ENCODE assay signal across 2 cellular contexts in the genomic region with DNA sequence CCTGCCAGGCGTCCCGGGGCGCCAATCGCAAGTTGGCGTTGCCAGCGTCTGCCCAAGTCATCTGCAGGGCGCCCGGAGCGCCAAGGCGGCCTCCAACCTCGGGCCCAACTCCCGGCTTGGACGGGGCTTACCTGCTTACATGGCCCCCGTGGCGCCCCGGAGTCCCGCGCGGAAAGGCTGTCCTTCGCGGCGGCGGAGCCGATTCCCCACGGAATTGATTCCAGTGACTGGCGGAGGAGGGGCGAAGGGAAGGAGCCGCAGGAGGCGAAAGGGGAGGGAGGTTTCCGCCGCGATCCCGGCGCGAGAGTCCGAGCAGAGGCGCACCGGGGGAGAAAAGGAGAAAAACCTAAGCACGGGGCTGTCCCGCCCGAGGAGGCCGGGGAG.
A peak's percentile ranks its signal among the peaks of the same experiment; 100 is the strongest.
TF ChIP-seq lines count a peak whose summit lies in the region.

No MANE protein-coding gene starts in this region.

TF ChIP-seq in GM23338, 12 proteins besides CTCF, POLR2A, EP300 and RAD21 (continued from another document and continues in another):
- TF ChIP-seq, protein P1, sequence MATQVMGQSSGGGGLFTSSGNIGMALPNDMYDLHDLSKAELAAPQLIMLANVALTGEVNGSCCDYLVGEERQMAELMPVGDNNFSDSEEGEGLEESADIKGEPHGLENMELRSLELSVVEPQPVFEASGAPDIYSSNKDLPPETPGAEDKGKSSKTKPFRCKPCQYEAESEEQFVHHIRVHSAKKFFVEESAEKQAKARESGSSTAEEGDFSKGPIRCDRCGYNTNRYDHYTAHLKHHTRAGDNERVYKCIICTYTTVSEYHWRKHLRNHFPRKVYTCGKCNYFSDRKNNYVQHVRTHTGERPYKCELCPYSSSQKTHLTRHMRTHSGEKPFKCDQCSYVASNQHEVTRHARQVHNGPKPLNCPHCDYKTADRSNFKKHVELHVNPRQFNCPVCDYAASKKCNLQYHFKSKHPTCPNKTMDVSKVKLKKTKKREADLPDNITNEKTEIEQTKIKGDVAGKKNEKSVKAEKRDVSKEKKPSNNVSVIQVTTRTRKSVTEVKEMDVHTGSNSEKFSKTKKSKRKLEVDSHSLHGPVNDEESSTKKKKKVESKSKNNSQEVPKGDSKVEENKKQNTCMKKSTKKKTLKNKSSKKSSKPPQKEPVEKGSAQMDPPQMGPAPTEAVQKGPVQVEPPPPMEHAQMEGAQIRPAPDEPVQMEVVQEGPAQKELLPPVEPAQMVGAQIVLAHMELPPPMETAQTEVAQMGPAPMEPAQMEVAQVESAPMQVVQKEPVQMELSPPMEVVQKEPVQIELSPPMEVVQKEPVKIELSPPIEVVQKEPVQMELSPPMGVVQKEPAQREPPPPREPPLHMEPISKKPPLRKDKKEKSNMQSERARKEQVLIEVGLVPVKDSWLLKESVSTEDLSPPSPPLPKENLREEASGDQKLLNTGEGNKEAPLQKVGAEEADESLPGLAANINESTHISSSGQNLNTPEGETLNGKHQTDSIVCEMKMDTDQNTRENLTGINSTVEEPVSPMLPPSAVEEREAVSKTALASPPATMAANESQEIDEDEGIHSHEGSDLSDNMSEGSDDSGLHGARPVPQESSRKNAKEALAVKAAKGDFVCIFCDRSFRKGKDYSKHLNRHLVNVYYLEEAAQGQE (IDR thresholded peaks at IDR 0.05; ENCODE audit: unreplicated experiment): no peak
- no peak for TF ChIP-seq JUNB (IDR thresholded peaks at IDR 0.05; ENCODE audit: unreplicated experiment)
- TF ChIP-seq ZNF331 (CRISPR knock-in tag; IDR thresholded peaks at IDR 0.05; ENCODE audit: low read depth): no peak
- no peak for TF ChIP-seq STAT1 (IDR thresholded peaks at IDR 0.05; ENCODE audit: unreplicated experiment)
- no peak for TF ChIP-seq CREB1 (CRISPR knock-in tag; IDR thresholded peaks at IDR 0.05; ENCODE audit: low read depth)
- no peak for TF ChIP-seq EZH2phosphoT487 (IDR thresholded peaks at IDR 0.05; ENCODE audit: unreplicated experiment)
- TF ChIP-seq POLR2AphosphoS5 (IDR thresholded peaks at IDR 0.05; ENCODE audit: low read depth): no peak
- TF ChIP-seq, protein P2, sequence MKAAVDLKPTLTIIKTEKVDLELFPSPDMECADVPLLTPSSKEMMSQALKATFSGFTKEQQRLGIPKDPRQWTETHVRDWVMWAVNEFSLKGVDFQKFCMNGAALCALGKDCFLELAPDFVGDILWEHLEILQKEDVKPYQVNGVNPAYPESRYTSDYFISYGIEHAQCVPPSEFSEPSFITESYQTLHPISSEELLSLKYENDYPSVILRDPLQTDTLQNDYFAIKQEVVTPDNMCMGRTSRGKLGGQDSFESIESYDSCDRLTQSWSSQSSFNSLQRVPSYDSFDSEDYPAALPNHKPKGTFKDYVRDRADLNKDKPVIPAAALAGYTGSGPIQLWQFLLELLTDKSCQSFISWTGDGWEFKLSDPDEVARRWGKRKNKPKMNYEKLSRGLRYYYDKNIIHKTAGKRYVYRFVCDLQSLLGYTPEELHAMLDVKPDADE (IDR thresholded peaks at IDR 0.05): no peak
- TF ChIP-seq, protein P3, sequence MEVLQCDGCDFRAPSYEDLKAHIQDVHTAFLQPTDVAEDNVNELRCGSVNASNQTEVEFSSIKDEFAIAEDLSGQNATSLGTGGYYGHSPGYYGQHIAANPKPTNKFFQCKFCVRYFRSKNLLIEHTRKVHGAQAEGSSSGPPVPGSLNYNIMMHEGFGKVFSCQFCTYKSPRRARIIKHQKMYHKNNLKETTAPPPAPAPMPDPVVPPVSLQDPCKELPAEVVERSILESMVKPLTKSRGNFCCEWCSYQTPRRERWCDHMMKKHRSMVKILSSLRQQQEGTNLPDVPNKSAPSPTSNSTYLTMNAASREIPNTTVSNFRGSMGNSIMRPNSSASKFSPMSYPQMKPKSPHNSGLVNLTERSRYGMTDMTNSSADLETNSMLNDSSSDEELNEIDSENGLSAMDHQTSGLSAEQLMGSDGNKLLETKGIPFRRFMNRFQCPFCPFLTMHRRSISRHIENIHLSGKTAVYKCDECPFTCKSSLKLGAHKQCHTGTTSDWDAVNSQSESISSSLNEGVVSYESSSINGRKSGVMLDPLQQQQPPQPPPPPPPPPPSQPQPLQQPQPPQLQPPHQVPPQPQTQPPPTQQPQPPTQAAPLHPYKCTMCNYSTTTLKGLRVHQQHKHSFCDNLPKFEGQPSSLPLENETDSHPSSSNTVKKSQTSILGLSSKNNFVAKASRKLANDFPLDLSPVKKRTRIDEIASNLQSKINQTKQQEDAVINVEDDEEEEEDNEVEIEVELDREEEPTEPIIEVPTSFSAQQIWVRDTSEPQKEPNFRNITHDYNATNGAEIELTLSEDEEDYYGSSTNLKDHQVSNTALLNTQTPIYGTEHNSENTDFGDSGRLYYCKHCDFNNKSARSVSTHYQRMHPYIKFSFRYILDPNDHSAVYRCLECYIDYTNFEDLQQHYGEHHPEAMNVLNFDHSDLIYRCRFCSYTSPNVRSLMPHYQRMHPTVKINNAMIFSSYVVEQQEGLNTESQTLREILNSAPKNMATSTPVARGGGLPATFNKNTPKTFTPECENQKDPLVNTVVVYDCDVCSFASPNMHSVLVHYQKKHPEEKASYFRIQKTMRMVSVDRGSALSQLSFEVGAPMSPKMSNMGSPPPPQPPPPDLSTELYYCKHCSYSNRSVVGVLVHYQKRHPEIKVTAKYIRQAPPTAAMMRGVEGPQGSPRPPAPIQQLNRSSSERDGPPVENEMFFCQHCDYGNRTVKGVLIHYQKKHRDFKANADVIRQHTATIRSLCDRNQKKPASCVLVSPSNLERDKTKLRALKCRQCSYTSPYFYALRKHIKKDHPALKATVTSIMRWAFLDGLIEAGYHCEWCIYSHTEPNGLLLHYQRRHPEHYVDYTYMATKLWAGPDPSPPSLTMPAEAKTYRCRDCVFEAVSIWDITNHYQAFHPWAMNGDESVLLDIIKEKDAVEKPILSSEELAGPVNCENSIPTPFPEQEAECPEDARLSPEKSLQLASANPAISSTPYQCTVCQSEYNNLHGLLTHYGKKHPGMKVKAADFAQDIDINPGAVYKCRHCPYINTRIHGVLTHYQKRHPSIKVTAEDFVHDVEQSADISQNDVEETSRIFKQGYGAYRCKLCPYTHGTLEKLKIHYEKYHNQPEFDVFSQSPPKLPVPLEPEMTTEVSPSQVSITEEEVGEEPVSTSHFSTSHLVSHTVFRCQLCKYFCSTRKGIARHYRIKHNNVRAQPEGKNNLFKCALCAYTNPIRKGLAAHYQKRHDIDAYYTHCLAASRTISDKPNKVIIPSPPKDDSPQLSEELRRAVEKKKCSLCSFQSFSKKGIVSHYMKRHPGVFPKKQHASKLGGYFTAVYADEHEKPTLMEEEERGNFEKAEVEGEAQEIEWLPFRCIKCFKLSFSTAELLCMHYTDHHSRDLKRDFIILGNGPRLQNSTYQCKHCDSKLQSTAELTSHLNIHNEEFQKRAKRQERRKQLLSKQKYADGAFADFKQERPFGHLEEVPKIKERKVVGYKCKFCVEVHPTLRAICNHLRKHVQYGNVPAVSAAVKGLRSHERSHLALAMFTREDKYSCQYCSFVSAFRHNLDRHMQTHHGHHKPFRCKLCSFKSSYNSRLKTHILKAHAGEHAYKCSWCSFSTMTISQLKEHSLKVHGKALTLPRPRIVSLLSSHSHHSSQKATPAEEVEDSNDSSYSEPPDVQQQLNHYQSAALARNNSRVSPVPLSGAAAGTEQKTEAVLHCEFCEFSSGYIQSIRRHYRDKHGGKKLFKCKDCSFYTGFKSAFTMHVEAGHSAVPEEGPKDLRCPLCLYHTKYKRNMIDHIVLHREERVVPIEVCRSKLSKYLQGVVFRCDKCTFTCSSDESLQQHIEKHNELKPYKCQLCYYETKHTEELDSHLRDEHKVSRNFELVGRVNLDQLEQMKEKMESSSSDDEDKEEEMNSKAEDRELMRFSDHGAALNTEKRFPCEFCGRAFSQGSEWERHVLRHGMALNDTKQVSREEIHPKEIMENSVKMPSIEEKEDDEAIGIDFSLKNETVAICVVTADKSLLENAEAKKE (CRISPR knock-in tag; IDR thresholded peaks at IDR 0.05): no peak
- TF ChIP-seq NANOG (IDR thresholded peaks at IDR 0.05; ENCODE audit: borderline replicate concordance): no peak

TF ChIP-seq in WTC11, 78 proteins besides CTCF, POLR2A, EP300 and RAD21 (continued from another document):
- TF ChIP-seq, protein P4, sequence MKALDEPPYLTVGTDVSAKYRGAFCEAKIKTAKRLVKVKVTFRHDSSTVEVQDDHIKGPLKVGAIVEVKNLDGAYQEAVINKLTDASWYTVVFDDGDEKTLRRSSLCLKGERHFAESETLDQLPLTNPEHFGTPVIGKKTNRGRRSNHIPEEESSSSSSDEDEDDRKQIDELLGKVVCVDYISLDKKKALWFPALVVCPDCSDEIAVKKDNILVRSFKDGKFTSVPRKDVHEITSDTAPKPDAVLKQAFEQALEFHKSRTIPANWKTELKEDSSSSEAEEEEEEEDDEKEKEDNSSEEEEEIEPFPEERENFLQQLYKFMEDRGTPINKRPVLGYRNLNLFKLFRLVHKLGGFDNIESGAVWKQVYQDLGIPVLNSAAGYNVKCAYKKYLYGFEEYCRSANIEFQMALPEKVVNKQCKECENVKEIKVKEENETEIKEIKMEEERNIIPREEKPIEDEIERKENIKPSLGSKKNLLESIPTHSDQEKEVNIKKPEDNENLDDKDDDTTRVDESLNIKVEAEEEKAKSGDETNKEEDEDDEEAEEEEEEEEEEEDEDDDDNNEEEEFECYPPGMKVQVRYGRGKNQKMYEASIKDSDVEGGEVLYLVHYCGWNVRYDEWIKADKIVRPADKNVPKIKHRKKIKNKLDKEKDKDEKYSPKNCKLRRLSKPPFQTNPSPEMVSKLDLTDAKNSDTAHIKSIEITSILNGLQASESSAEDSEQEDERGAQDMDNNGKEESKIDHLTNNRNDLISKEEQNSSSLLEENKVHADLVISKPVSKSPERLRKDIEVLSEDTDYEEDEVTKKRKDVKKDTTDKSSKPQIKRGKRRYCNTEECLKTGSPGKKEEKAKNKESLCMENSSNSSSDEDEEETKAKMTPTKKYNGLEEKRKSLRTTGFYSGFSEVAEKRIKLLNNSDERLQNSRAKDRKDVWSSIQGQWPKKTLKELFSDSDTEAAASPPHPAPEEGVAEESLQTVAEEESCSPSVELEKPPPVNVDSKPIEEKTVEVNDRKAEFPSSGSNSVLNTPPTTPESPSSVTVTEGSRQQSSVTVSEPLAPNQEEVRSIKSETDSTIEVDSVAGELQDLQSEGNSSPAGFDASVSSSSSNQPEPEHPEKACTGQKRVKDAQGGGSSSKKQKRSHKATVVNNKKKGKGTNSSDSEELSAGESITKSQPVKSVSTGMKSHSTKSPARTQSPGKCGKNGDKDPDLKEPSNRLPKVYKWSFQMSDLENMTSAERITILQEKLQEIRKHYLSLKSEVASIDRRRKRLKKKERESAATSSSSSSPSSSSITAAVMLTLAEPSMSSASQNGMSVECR (CRISPR knock-in tag; IDR thresholded peaks at IDR 0.05; ENCODE audit: borderline replicate concordance): no peak
- TF ChIP-seq ZNF423 (CRISPR knock-in tag; IDR thresholded peaks at IDR 0.05): peak; percentile 49; the same call in 1 of the 2 replicates
- TF ChIP-seq, protein P5, sequence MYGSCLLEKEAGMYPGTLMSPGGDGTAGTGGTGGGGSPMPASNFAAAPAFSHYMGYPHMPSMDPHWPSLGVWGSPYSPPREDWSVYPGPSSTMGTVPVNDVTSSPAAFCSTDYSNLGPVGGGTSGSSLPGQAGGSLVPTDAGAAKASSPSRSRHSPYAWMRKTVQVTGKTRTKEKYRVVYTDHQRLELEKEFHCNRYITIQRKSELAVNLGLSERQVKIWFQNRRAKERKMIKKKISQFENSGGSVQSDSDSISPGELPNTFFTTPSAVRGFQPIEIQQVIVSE (CRISPR knock-in tag; IDR thresholded peaks at IDR 0.05; ENCODE audit: borderline replicate concordance): no peak
- peak; percentile 70; the same call in 1 of the 2 replicates for TF ChIP-seq ZNF138 (CRISPR knock-in tag; conservative IDR thresholded peaks at IDR 0.05)
- TF ChIP-seq MYBL2 (CRISPR knock-in tag; IDR thresholded peaks at IDR 0.05): no peak
- TF ChIP-seq, protein P6, sequence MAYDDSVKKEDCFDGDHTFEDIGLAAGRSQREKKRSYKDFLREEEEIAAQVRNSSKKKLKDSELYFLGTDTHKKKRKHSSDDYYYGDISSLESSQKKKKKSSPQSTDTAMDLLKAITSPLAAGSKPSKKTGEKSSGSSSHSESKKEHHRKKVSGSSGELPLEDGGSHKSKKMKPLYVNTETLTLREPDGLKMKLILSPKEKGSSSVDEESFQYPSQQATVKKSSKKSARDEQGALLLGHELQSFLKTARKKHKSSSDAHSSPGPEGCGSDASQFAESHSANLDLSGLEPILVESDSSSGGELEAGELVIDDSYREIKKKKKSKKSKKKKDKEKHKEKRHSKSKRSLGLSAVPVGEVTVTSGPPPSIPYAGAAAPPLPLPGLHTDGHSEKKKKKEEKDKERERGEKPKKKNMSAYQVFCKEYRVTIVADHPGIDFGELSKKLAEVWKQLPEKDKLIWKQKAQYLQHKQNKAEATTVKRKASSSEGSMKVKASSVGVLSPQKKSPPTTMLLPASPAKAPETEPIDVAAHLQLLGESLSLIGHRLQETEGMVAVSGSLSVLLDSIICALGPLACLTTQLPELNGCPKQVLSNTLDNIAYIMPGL (CRISPR knock-in tag; IDR thresholded peaks at IDR 0.05): peak; percentile 92
- no peak for TF ChIP-seq ZNF219 (CRISPR knock-in tag; IDR thresholded peaks at IDR 0.05; ENCODE audit: borderline replicate concordance)
- TF ChIP-seq, protein P7, sequence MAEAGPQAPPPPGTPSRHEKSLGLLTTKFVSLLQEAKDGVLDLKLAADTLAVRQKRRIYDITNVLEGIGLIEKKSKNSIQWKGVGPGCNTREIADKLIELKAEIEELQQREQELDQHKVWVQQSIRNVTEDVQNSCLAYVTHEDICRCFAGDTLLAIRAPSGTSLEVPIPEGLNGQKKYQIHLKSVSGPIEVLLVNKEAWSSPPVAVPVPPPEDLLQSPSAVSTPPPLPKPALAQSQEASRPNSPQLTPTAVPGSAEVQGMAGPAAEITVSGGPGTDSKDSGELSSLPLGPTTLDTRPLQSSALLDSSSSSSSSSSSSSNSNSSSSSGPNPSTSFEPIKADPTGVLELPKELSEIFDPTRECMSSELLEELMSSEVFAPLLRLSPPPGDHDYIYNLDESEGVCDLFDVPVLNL (CRISPR knock-in tag; IDR thresholded peaks at IDR 0.05; ENCODE audit: borderline replicate concordance, low read depth): no peak
- TF ChIP-seq ZNF121 (CRISPR knock-in tag; IDR thresholded peaks at IDR 0.05): no peak
- no peak for TF ChIP-seq SMAD4 (CRISPR knock-in tag; IDR thresholded peaks at IDR 0.05)
- no peak for TF ChIP-seq NR1H2 (CRISPR knock-in tag; IDR thresholded peaks at IDR 0.05)
- 0 out of 2 replicates have a peak, but pooled peaks have one; percentile 19 for TF ChIP-seq KAT7 (CRISPR knock-in tag; IDR thresholded peaks at IDR 0.05; ENCODE audit: borderline replicate concordance)
- TF ChIP-seq, protein P8, sequence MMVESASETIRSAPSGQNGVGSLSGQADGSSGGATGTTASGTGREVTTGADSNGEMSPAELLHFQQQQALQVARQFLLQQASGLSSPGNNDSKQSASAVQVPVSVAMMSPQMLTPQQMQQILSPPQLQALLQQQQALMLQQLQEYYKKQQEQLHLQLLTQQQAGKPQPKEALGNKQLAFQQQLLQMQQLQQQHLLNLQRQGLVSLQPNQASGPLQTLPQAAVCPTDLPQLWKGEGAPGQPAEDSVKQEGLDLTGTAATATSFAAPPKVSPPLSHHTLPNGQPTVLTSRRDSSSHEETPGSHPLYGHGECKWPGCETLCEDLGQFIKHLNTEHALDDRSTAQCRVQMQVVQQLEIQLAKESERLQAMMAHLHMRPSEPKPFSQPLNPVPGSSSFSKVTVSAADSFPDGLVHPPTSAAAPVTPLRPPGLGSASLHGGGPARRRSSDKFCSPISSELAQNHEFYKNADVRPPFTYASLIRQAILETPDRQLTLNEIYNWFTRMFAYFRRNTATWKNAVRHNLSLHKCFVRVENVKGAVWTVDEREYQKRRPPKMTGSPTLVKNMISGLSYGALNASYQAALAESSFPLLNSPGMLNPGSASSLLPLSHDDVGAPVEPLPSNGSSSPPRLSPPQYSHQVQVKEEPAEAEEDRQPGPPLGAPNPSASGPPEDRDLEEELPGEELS (CRISPR knock-in tag; IDR thresholded peaks at IDR 0.05): no peak; the same call in 1 of the 2 replicates
- TF ChIP-seq SMAD3 (CRISPR knock-in tag; IDR thresholded peaks at IDR 0.05; ENCODE audit: borderline replicate concordance): no peak
- TF ChIP-seq ZNF232 (CRISPR knock-in tag; IDR thresholded peaks at IDR 0.05): 0 out of 2 replicates have a peak, but pooled peaks have one; percentile 64
